In the genomic region with DNA sequence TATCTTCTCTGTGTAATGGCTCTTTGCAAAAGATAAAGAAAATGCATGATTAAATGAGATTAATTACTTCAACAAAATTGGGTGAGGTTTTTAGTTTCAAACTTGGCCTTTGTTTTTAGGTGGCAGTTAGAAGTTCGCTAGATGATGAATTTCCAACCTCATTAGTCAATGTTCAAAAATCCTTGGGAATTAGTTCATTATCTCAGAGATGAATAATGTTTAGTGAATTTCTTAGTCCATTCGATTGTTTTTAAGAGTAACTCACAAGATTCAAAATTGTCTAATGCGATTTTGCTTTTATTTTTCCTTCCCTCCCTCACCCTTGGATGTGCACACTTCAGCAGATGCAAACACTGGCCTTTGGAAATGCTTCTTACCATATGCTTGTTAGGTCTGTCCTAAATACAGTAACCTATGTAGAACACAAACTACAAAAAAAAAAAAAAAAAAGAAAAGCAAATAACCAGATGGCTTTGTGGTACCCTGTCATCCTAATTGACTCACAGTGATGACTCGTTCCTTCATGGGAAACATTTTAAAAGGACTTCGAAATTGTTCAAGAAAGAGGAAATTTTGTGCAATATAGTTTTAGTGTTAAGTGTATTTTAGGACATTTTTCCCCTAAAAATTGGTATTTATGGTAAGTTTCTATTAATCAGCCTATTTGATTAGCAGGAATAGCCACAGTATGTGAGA, we compare ENCODE assay signal across 2 cellular contexts.
TF ChIP-seq lines count a peak whose summit lies in the region.

No MANE protein-coding gene starts in this region.

TF ChIP-seq in IMR-90, 13 proteins besides CTCF, POLR2A, EP300 and RAD21 (continued from another document):
- TF ChIP-seq USF2 (IDR thresholded peaks at IDR 0.05; ENCODE audit: low read depth, low read length) = no peak
- TF ChIP-seq FOS (IDR thresholded peaks at IDR 0.05; ENCODE audit: low read depth, low read length) = 0 out of 2 replicates have a peak, but pooled peaks have one; percentile 47

TF ChIP-seq in K562, 482 proteins besides CTCF, POLR2A, EP300 and RAD21 (continued from another document):
- TF ChIP-seq, protein P1, sequence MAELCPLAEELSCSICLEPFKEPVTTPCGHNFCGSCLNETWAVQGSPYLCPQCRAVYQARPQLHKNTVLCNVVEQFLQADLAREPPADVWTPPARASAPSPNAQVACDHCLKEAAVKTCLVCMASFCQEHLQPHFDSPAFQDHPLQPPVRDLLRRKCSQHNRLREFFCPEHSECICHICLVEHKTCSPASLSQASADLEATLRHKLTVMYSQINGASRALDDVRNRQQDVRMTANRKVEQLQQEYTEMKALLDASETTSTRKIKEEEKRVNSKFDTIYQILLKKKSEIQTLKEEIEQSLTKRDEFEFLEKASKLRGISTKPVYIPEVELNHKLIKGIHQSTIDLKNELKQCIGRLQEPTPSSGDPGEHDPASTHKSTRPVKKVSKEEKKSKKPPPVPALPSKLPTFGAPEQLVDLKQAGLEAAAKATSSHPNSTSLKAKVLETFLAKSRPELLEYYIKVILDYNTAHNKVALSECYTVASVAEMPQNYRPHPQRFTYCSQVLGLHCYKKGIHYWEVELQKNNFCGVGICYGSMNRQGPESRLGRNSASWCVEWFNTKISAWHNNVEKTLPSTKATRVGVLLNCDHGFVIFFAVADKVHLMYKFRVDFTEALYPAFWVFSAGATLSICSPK (IDR thresholded peaks at IDR 0.05; ENCODE audit: borderline replicate concordance) = no peak
- no peak for TF ChIP-seq RBFOX2 (IDR thresholded peaks at IDR 0.05; ENCODE audit: low read depth, low read length)
- no peak for TF ChIP-seq ZNF511 (CRISPR knock-in tag; IDR thresholded peaks at IDR 0.05)
- TF ChIP-seq SNIP1 (IDR thresholded peaks at IDR 0.05; ENCODE audit: low read depth) = no peak
- TF ChIP-seq RNF219 (CRISPR knock-in tag; IDR thresholded peaks at IDR 0.05) = no peak
- TF ChIP-seq NCOA4 (IDR thresholded peaks at IDR 0.05; ENCODE audit: partially characterized antibody) = no peak
- no peak for TF ChIP-seq ZNF133 (CRISPR knock-in tag; IDR thresholded peaks at IDR 0.05)
- no peak for TF ChIP-seq ATF2 (CRISPR knock-in tag; IDR thresholded peaks at IDR 0.05)
- no peak for TF ChIP-seq EZH2 (IDR thresholded peaks at IDR 0.05; ENCODE audit: borderline replicate concordance, low read depth, low read length)
- no peak for TF ChIP-seq FOXA1 (IDR thresholded peaks at IDR 0.05; ENCODE audit: borderline replicate concordance)
- TF ChIP-seq FOSL1 (tag; conservative IDR thresholded peaks at IDR 0.05) = peak; percentile 88
- TF ChIP-seq JUND (IDR thresholded peaks at IDR 0.05; ENCODE audit: borderline replicate concordance, low read depth, low read length) = peak; percentile 21; the same call in 1 of the 2 replicates
- TF ChIP-seq JUND (tag; IDR thresholded peaks at IDR 0.05; ENCODE audit: borderline replicate concordance, low read depth, low read length) = peak; percentile 77; the same call in 2 of the 3 replicates
- no peak for TF ChIP-seq ZNF589 (CRISPR knock-in tag; IDR thresholded peaks at IDR 0.05; ENCODE audit: low read depth)
- no peak for TF ChIP-seq NCOA2 (IDR thresholded peaks at IDR 0.05; ENCODE audit: partially characterized antibody in 2 of 2)
- TF ChIP-seq ZNF384 (IDR thresholded peaks at IDR 0.05; ENCODE audit: low read depth, low read length) = 0 out of 2 replicates have a peak, but pooled peaks have one; percentile 46
- no peak for TF ChIP-seq MEF2A (IDR thresholded peaks at IDR 0.05; ENCODE audit: control insufficient read depth, low read depth, low read length)
- TF ChIP-seq ZNF655 (CRISPR knock-in tag; IDR thresholded peaks at IDR 0.05) = no peak
- TF ChIP-seq, protein P2, sequence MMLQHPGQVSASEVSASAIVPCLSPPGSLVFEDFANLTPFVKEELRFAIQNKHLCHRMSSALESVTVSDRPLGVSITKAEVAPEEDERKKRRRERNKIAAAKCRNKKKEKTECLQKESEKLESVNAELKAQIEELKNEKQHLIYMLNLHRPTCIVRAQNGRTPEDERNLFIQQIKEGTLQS (IDR thresholded peaks at IDR 0.05) = peak; percentile 73
- TF ChIP-seq, protein P2 (CRISPR knock-in tag; conservative IDR thresholded peaks at IDR 0.05) = no peak
- no peak for TF ChIP-seq CXXC5 (CRISPR knock-in tag; IDR thresholded peaks at IDR 0.05)
- no peak for TF ChIP-seq NFXL1 (CRISPR knock-in tag; IDR thresholded peaks at IDR 0.05)
- TF ChIP-seq ZNF165 (CRISPR knock-in tag; IDR thresholded peaks at IDR 0.05; ENCODE audit: borderline replicate concordance) = no peak
